17 cellular contexts compared by ENCODE assay signal in the genomic region with DNA sequence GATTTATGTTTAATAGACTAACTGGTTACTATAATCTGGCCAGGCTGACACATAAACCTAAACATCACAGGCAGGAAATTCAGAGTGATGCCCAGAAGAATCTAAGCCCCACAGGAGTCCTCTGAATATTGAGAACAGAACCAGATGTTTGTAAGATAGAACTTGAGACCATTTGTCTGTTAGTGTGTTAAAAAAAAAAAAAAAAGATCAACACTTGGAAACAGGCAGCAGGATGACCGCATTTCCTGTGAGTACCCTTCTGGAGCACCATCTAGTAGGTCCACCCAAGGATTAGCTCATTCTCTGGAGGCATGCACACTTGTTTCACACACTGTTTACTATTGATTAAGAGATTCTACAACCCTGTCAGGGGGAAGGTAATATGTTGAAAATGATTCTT.
DNase-seq lines count a peak whose midpoint lies in the region; ATAC-seq and TF ChIP-seq lines count a peak whose summit lies in the region.
"Had no signal": no experiment of that assay in that cellular context is flagged by ENCODE, and none has a peak within 500 bp of the region (broad histone marks: within the 10 kb centered on the region; RNA-seq: fewer than 3 reads in every experiment).

No MANE protein-coding gene starts in this region.

- no peak overlapping the region for H3K4me3 ChIP-seq in A673 (ENCODE audit: low read depth, low read length, poor library complexity, severe bottlenecking)
- H3K4me3 ChIP-seq in GM23248 = no peak overlapping the region
- H3K4me3 ChIP-seq in fibroblast of villous mesenchyme (ENCODE audit: low read depth, low read length) = no peak overlapping the region
- H3K4me3 ChIP-seq: cardiac muscle cell, mucosa of descending colon, SJCRH30 had no signal

- DNase-seq in A673 (ENCODE audit: low spot score) (peak; percentile 79), GM23248 (peak; percentile 88), fibroblast of villous mesenchyme (ENCODE audit: low read depth) (peak; percentile 45), T-helper 2 cell (no peak), superior temporal gyrus (ENCODE audit: extremely low spot score) (no peak), globus pallidus (ENCODE audit: low spot score) (no peak)
- DNase-seq: AML-193, H7, Karpas-422, kidney glomerular epithelial cell, mucosa of descending colon, NCI-H1694 treated with DMSO at 0.1 percent for 48 hours, NCI-H748 treated with DMSO at 0.1 percent for 48 hours, SJCRH30 had no signal

- H3K4me1 ChIP-seq in A673 (ENCODE audit: insufficient read depth, low read length, poor library complexity, severe bottlenecking) = peaks cover 29% of the 10 kb centered on the region
- H3K4me1 ChIP-seq in GM23248 (ENCODE audit: insufficient read depth) = peaks cover 32% of the 10 kb centered on the region
- H3K4me1 ChIP-seq: SJCRH30 had no signal

- H2AFZ ChIP-seq in GM23248 = no peak overlapping the region

- WGBS in GM23248 (ENCODE audit: low coverage in 1 of 2, low lambda C conversion rate in 2 of 2, missing lambda C conversion rate in 2 of 2), 2 experiments = 0 to 4% methylated on average over 1 of the region's 1 CpG

- no peaks in the 10 kb centered on the region for H3K79me2 ChIP-seq in GM23248 (ENCODE audit: insufficient read depth)

- H3K27me3 ChIP-seq in A673 (replicated peaks; ENCODE audit: insufficient read depth, low read depth, low read length, poor library complexity) (no peaks in the 10 kb centered on the region), GM23248 (replicated peaks; ENCODE audit: insufficient read depth) (no peaks in the 10 kb centered on the region)
- H3K27me3 ChIP-seq: cardiac muscle cell, SJCRH30 had no signal

- peak overlapping the region; percentile 11 for H3K4me2 ChIP-seq in GM23248 (ENCODE audit: unreplicated experiment)

- peaks cover 23% of the 10 kb centered on the region for H3F3A ChIP-seq in GM23248 (ENCODE audit: insufficient read depth)

- no peak for TF ChIP-seq CTCF in A673 (conservative IDR thresholded peaks at IDR 0.05; ENCODE audit: low read depth, low read length)
- TF ChIP-seq CTCF in fibroblast of villous mesenchyme (IDR thresholded peaks at IDR 0.05; ENCODE audit: insufficient read depth, low read depth, low read length) = no peak

- intact Hi-C loops in A673 (cut with micrococcal nuclease; ENCODE audit: unreplicated experiment) = no loop called here

- no peaks in the 10 kb centered on the region for H3K9me2 ChIP-seq in GM23248 (ENCODE audit: insufficient read depth)

- CTCF ChIA-PET in A673 (lab: Charles Lee) = no interaction called here

- in situ Hi-C loops in GM23248 (cut with MboI) = no loop called here

- peak; percentile 55 for ATAC-seq in SK-N-SH treated with all-trans-retinoic acid at 6 μM for 48 hours
- no peak for ATAC-seq in HG03039 (IDR thresholded peaks at IDR 0.05; ENCODE audit: unreplicated experiment)
- ATAC-seq: mucosa of descending colon had no signal

- peak overlapping the region; percentile 63 for H3K9ac ChIP-seq in GM23248

- BruUV-seq in A673 (replicated peaks; lab: Mats Ljungman, UMichigan) = no TSS peak

- no peaks in the 10 kb centered on the region for H4K20me1 ChIP-seq in GM23248 (ENCODE audit: insufficient read depth)

- POLR2A ChIA-PET in A673 (lab: Charles Lee; ENCODE audit: low non-redundant PET) = no interaction called here

- H3K27ac ChIP-seq in A673 (ENCODE audit: low read depth, low read length, poor library complexity, severe bottlenecking) (no peak overlapping the region), GM23248 (peak overlapping the region; percentile 82)
- H3K27ac ChIP-seq: cardiac muscle cell, SJCRH30 had no signal

- H3K9me3 ChIP-seq in A673 (ENCODE audit: low read depth, low read length, poor library complexity, severe bottlenecking) (no peaks in the 10 kb centered on the region), GM23248 (ENCODE audit: low read depth) (no peaks in the 10 kb centered on the region)
- H3K9me3 ChIP-seq: mucosa of descending colon, SJCRH30 had no signal

- no peaks in the 10 kb centered on the region for H3K36me3 ChIP-seq in A673 (ENCODE audit: insufficient read depth, low read length, poor library complexity, severe bottlenecking)
- no peaks in the 10 kb centered on the region for H3K36me3 ChIP-seq in GM23248 (ENCODE audit: low read depth)
- H3K36me3 ChIP-seq: cardiac muscle cell, SJCRH30 had no signal

TF ChIP-seq in SK-N-SH treated with all-trans-retinoic acid at 6 μM for 48 hours, 23 proteins besides CTCF, POLR2A, EP300 and RAD21:
- TF ChIP-seq CSDC2 (CRISPR knock-in tag; IDR thresholded peaks at IDR 0.05) = no peak
- no peak for TF ChIP-seq BACH2 (CRISPR knock-in tag; IDR thresholded peaks at IDR 0.05; ENCODE audit: borderline replicate concordance)
- no peak for TF ChIP-seq PATZ1 (CRISPR knock-in tag; IDR thresholded peaks at IDR 0.05; ENCODE audit: borderline replicate concordance)
- TF ChIP-seq ESRRG (CRISPR knock-in tag; IDR thresholded peaks at IDR 0.05) = no peak
- TF ChIP-seq, protein P1, sequence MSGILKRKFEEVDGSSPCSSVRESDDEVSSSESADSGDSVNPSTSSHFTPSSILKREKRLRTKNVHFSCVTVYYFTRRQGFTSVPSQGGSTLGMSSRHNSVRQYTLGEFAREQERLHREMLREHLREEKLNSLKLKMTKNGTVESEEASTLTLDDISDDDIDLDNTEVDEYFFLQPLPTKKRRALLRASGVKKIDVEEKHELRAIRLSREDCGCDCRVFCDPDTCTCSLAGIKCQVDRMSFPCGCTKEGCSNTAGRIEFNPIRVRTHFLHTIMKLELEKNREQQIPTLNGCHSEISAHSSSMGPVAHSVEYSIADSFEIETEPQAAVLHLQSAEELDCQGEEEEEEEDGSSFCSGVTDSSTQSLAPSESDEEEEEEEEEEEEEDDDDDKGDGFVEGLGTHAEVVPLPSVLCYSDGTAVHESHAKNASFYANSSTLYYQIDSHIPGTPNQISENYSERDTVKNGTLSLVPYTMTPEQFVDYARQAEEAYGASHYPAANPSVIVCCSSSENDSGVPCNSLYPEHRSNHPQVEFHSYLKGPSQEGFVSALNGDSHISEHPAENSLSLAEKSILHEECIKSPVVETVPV (CRISPR knock-in tag; IDR thresholded peaks at IDR 0.05) = no peak
- no peak for TF ChIP-seq TSHZ2 (CRISPR knock-in tag; IDR thresholded peaks at IDR 0.05)
- TF ChIP-seq ZNF8 (CRISPR knock-in tag; IDR thresholded peaks at IDR 0.05) = no peak
- TF ChIP-seq ARNTL (CRISPR knock-in tag; IDR thresholded peaks at IDR 0.05; ENCODE audit: borderline replicate concordance, low read depth) = no peak
- no peak for TF ChIP-seq ISL1 (CRISPR knock-in tag; IDR thresholded peaks at IDR 0.05)
- no peak for TF ChIP-seq OSR1 (CRISPR knock-in tag; IDR thresholded peaks at IDR 0.05)
- no peak for TF ChIP-seq RARB (CRISPR knock-in tag; IDR thresholded peaks at IDR 0.05)
- TF ChIP-seq GLIS3 (CRISPR knock-in tag; IDR thresholded peaks at IDR 0.05) = no peak
- TF ChIP-seq ZC3H10 (CRISPR knock-in tag; IDR thresholded peaks at IDR 0.05) = no peak
- no peak for TF ChIP-seq TCF4 (CRISPR knock-in tag; IDR thresholded peaks at IDR 0.05; ENCODE audit: borderline replicate concordance)
- no peak for TF ChIP-seq CREB5 (CRISPR knock-in tag; IDR thresholded peaks at IDR 0.05; ENCODE audit: low read depth)

Comparison
In these comparisons a context has a peak if more than half of its experiments do, and no peak if none do; other contexts are left out.
1. DNase-seq: peak in A673 (single experiment), GM23248 (single experiment) and fibroblast of villous mesenchyme (single experiment); none in T-helper 2 cell (0 of 5), superior temporal gyrus (single experiment) and globus pallidus (single experiment).